ENCODE assay signal across 2 cellular contexts in the genomic region with DNA sequence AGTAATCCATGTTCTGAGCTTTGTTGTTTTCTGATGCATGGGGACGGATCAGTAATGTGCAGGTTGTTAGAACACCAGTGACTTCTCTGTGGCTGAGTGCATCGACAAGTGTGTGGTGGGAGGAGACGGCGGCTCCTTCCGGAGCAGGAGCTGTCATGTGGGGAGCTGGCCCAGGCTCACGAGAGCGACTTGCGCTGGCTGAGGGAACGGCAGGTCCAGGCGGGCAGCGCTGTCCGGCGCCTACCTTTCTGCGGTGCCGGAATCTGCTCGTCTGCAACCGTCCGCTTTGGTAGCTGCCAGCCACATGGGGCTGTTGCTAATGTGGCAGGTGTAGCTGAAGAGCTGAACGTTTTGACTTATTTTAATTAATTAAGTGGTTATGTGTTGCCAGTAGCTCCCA. TPM values are rescaled to one million over a fixed set of nuclear protein-coding genes. Genes with fewer than 3 reads are reported as not detected.
"Had no signal": no experiment of that assay in that cellular context is flagged by ENCODE, and none has a peak within 500 bp of the region (broad histone marks: within the 10 kb centered on the region; RNA-seq: fewer than 3 reads in every experiment).

No MANE protein-coding gene starts in this region.

RNA-seq across cellular contexts. Expression of gene MUC20, which starts 55.5 kb away (rescaled TPM):
- total RNA-seq: LHCN-M2, SJSA1 had no signal
